Comparison of ENCODE assay signal across 24 cellular contexts in genomic region chr7:155893176-155893575, GRCh38.
"Had no signal": no experiment of that assay in that cellular context is flagged by ENCODE, and none has a peak within 500 bp of the region (broad histone marks: within the 10 kb centered on the region; RNA-seq: fewer than 3 reads in every experiment).

No MANE protein-coding gene starts in this region.

- ATAC-seq: left lung; naive thymus-derived CD4-positive, alpha-beta T cell; stimulated activated effector memory CD8-positive, alpha-beta T cell treated with anti-CD3 and anti-CD28 coated beads, Interleukin-12 subunit alpha, Interleukin-12 subunit beta, amount 100 ng/mL, for 72 hours had no signal

- H3K4me3 ChIP-seq: dorsolateral prefrontal cortex, left lung, neural progenitor cell, prostate gland, right atrium auricular region, smooth muscle cell, stomach, testis, tibial artery had no signal

- H3K4me2 ChIP-seq: neural progenitor cell, smooth muscle cell had no signal

- H3K4me1 Mint-ChIP-seq: nephron; neural progenitor cell; stimulated activated effector memory CD8-positive, alpha-beta T cell treated with anti-CD3 and anti-CD28 coated beads, Interleukin-12 subunit alpha, Interleukin-12 subunit beta, amount 100 ng/mL, for 72 hours had no signal

- H3K27me3 ChIP-seq: left lung, right atrium auricular region, stomach, testis, tibial artery had no signal

- H3K4me3 Mint-ChIP-seq: naive thymus-derived CD4-positive, alpha-beta T cell; nephron; neural progenitor cell; stimulated activated effector memory CD8-positive, alpha-beta T cell treated with anti-CD3 and anti-CD28 coated beads, Interleukin-12 subunit alpha, Interleukin-12 subunit beta, amount 100 ng/mL, for 72 hours; type B pancreatic cell had no signal

- H3K4me1 ChIP-seq: left lung, neural progenitor cell, prostate gland, right atrium auricular region, tibial artery had no signal

- H3K36me3 Mint-ChIP-seq: neural progenitor cell; stimulated activated effector memory CD8-positive, alpha-beta T cell treated with anti-CD3 and anti-CD28 coated beads, Interleukin-12 subunit alpha, Interleukin-12 subunit beta, amount 100 ng/mL, for 72 hours; type B pancreatic cell had no signal

- H3K36me3 ChIP-seq: left lung, neural progenitor cell, prostate gland, right atrium auricular region, stomach, tibial artery had no signal

- DNase-seq: dorsolateral prefrontal cortex; effector CD4-positive, alpha-beta T cell; head of caudate nucleus; mesenchymal stem cell; midbrain; naive thymus-derived CD4-positive, alpha-beta T cell; nucleus accumbens; stimulated activated CD4-positive, alpha-beta T cell treated with anti-CD3 and anti-CD28 coated beads, Interleukin-2, amount 100 ng/mL, for 24 hours; stimulated activated CD4-positive, alpha-beta T cell treated with anti-CD3 and anti-CD28 coated beads, Interleukin-4, amount 100 ng/mL, for 24 hours; stimulated activated naive CD4-positive, alpha-beta T cell treated with Interleukin-2 at 50 U/mL for 16 hours; stomach; testis had no signal

- FAIRE-seq: frontal cortex, keratinocyte, urothelium cell line had no signal

- H2AFZ ChIP-seq: neural progenitor cell had no signal

- H3K9me3 ChIP-seq: left lung, prostate gland, right atrium auricular region, stomach, testis, tibial artery had no signal

- H3K27ac Mint-ChIP-seq: naive thymus-derived CD4-positive, alpha-beta T cell; nephron; neural progenitor cell; stimulated activated effector memory CD8-positive, alpha-beta T cell treated with anti-CD3 and anti-CD28 coated beads, Interleukin-12 subunit alpha, Interleukin-12 subunit beta, amount 100 ng/mL, for 72 hours; type B pancreatic cell had no signal

- H3K27ac ChIP-seq: dorsolateral prefrontal cortex, left lung, neural progenitor cell, prostate gland, right atrium auricular region, stomach, testis, tibial artery had no signal

- H3K9me3 Mint-ChIP-seq: type B pancreatic cell had no signal

- H3K9ac ChIP-seq: neural progenitor cell had no signal
